23 cellular contexts compared by ENCODE assay signal in genomic region chr6:149968909-149969308, GRCh38. TPM values are rescaled to one million over a fixed set of nuclear protein-coding genes. Genes with fewer than 3 reads are reported as not detected.
"Had no signal": no experiment of that assay in that cellular context is flagged by ENCODE, and none has a peak within 500 bp of the region (broad histone marks: within the 10 kb centered on the region; RNA-seq: fewer than 3 reads in every experiment).

No MANE protein-coding gene starts in this region.

RNA-seq across cellular contexts. Expression of gene ULBP1, which starts 5.2 kb away (rescaled TPM):
- total RNA-seq: body of pancreas had no signal

RNA-seq across cellular contexts. Expression of gene ULBP2, which starts 27.1 kb away (rescaled TPM):
- total RNA-seq: activated T-helper 17 cell treated with anti-CD3 and anti-CD28 coated beads, Interleukin-2, amount 50 U/mL, for 72 hours had no signal

RNA-seq across cellular contexts. Expression of gene RAET1G, which starts 46.0 kb away (rescaled TPM):
- total RNA-seq: activated CD4-positive, alpha-beta memory T cell treated with anti-CD3 and anti-CD28 coated beads, Interleukin-2, amount 10 ng/mL, durations not matched to agents 7 days and 5 days; activated CD4-positive, alpha-beta T cell treated with anti-CD3 and anti-CD28 coated beads for 36 hours; activated CD4-positive, alpha-beta T cell treated with anti-CD3 and anti-CD28 coated beads, Interleukin-2, amount 10 ng/mL, durations not matched to agents 7 days and 5 days; activated CD8-positive, alpha-beta memory T cell treated with anti-CD3 and anti-CD28 coated beads for 36 hours; activated CD8-positive, alpha-beta T cell treated with anti-CD3 and anti-CD28 coated beads, Interleukin-2, amount 10 ng/mL, durations not matched to agents 7 days and 5 days; activated naive CD4-positive, alpha-beta T cell treated with anti-CD3 and anti-CD28 coated beads for 36 hours; activated naive CD4-positive, alpha-beta T cell treated with anti-CD3 and anti-CD28 coated beads, Interleukin-2, amount 50 U/mL, for 72 hours; activated naive CD8-positive, alpha-beta T cell treated with anti-CD3 and anti-CD28 coated beads for 36 hours; activated T-cell treated with anti-CD3 and anti-CD28 coated beads, Interleukin-2, amount 50 U/mL, for 4 hours; activated T-cell treated with anti-CD3 and anti-CD28 coated beads, Interleukin-2, amount 50 U/mL, for 72 hours; activated T-helper 17 cell treated with anti-CD3 and anti-CD28 coated beads, Interleukin-2, amount 50 U/mL, for 72 hours; astrocyte; body of pancreas; T-cell; T-helper 1 cell treated with Interleukin-12 subunit alpha and Interleukin-12 subunit beta and Interleukin-4 antibody, amounts not matched to agents 30 ng/mL and 1 ng/mL, for 36 hours; T-helper 17 cell; T-helper 2 cell treated with Interferon-gamma antibody and Interleukin-4, amounts not matched to agents 100 ng/mL and 5 ng/mL, for 36 hours; WTC11 had no signal

RNA-seq across cellular contexts. Expression of gene RAET1L, which starts 56.4 kb away (rescaled TPM):
- total RNA-seq: activated CD4-positive, alpha-beta memory T cell treated with anti-CD3 and anti-CD28 coated beads, Interleukin-2, amount 10 ng/mL, durations not matched to agents 7 days and 5 days; activated CD4-positive, alpha-beta T cell treated with anti-CD3 and anti-CD28 coated beads for 36 hours; activated CD4-positive, alpha-beta T cell treated with anti-CD3 and anti-CD28 coated beads, Interleukin-2, amount 10 ng/mL, durations not matched to agents 7 days and 5 days; activated CD8-positive, alpha-beta memory T cell treated with anti-CD3 and anti-CD28 coated beads for 36 hours; activated CD8-positive, alpha-beta T cell treated with anti-CD3 and anti-CD28 coated beads, Interleukin-2, amount 10 ng/mL, durations not matched to agents 7 days and 5 days; activated naive CD4-positive, alpha-beta T cell treated with anti-CD3 and anti-CD28 coated beads for 36 hours; activated naive CD4-positive, alpha-beta T cell treated with anti-CD3 and anti-CD28 coated beads, Interleukin-2, amount 50 U/mL, for 72 hours; activated naive CD8-positive, alpha-beta T cell treated with anti-CD3 and anti-CD28 coated beads for 36 hours; activated T-cell treated with anti-CD3 and anti-CD28 coated beads, Interleukin-2, amount 50 U/mL, for 4 hours; activated T-cell treated with anti-CD3 and anti-CD28 coated beads, Interleukin-2, amount 50 U/mL, for 72 hours; activated T-helper 1 cell treated with anti-CD3 and anti-CD28 coated beads, Interleukin-12 subunit alpha, Interleukin-12 subunit beta, Interleukin-2, Interleukin-4 antibody, amounts not matched to agents 30 ng/mL and 10 ng/mL and 1 ng/mL, durations not matched to agents 14 hours and 24 hours and 36 hours; activated T-helper 17 cell treated with anti-CD3 and anti-CD28 coated beads, Interleukin-2, amount 50 U/mL, for 72 hours; adrenal gland; aorta; astrocyte; body of pancreas; breast epithelium; cardiac septum; T-cell; T-helper 1 cell treated with Interleukin-12 subunit alpha and Interleukin-12 subunit beta and Interleukin-4 antibody, amounts not matched to agents 30 ng/mL and 1 ng/mL, for 36 hours; T-helper 17 cell; T-helper 2 cell treated with Interferon-gamma antibody and Interleukin-4, amounts not matched to agents 100 ng/mL and 5 ng/mL, for 36 hours; WTC11 had no signal
- polyA plus RNA-seq: adrenal gland, aorta had no signal
